ENCODE assay signal across 25 cellular contexts in the genomic region with DNA sequence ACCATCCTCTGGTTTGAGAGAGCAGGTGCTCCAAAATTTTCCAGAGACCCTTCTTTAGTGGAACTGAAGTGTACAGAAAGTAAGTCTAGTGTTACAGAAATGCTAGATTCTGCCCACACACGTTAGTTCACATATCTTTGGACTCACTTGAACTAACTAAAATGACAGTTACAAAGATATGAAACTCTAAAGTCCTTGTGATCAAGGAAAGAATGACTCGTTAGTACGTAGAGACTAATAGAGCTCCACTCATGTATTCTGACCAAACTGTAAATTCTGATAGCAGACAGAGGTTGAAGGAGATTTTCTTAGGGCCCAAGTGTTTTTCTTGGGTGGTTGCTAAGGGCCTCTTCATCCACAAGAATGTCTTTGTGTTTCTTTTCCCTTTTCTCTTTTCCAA.
DNase-seq lines count a peak whose midpoint lies in the region; ATAC-seq, FAIRE-seq and TF ChIP-seq lines count a peak whose summit lies in the region.
"Had no signal": no experiment of that assay in that cellular context is flagged by ENCODE, and none has a peak within 500 bp of the region (broad histone marks: within the 10 kb centered on the region; RNA-seq: fewer than 3 reads in every experiment).

No MANE protein-coding gene starts in this region.

- peak overlapping the region; percentile 52 for H2AFZ ChIP-seq in neuron (ENCODE audit: low read depth, low read length)
- H2AFZ ChIP-seq: GM23338 had no signal

- DNase-seq in activated CD4-positive, CD25-positive, alpha-beta regulatory T cell treated with anti-CD3 and anti-CD28 coated beads, Interleukin-2, amount 50 U/mL, for 72 hours, result no peak
- DNase-seq in EH (ENCODE audit: low read depth) (peak; percentile 19), kidney (no peak)
- DNase-seq in activated T-helper 2 cell treated with anti-CD3 and anti-CD28 coated beads, Interferon-gamma antibody, Interleukin-2, Interleukin-4, amounts not matched to agents 10 μg/mL and 5 μg/mL and 100 μg/mL, durations not matched to agents 14 hours and 24 hours and 36 hours (ENCODE audit: low spot score), result no peak
- DNase-seq in effector memory CD4-positive, alpha-beta T cell, result no peak
- DNase-seq: 8988T; Caco-2; CD4-positive, alpha-beta memory T cell; DND-41; Karpas-422; MV-4-11; NCI-H1694; NCI-H2081; NCI-H2171; NCI-H345; NCI-H524 treated with DMSO at 0.1 percent for 48 hours; NCI-H82 had no signal

- H3K4me3 ChIP-seq in neuron (ENCODE audit: low read length), result no peak overlapping the region
- no peak overlapping the region for H3K4me3 ChIP-seq in kidney (ENCODE audit: low read length in 2 of 2)
- no peak overlapping the region for H3K4me3 ChIP-seq in effector memory CD4-positive, alpha-beta T cell (ENCODE audit: insufficient read depth, low read depth, low read length, poor library complexity, severe bottlenecking)
- H3K4me3 ChIP-seq: BLaER1 treated with 17β-estradiol and CSF1 and Interleukin-3, amounts not matched to agents 10 nM and 100 nM; GM23338 had no signal

- H3K9me3 ChIP-seq in neuron (ENCODE audit: low read length), result no peaks in the 10 kb centered on the region
- H3K9me3 ChIP-seq in kidney (ENCODE audit: control insufficient read depth in 1 of 2, low read length in 2 of 2), result no peaks in the 10 kb centered on the region
- H3K9me3 ChIP-seq in effector memory CD4-positive, alpha-beta T cell (ENCODE audit: control insufficient read depth, low read length), result no peaks in the 10 kb centered on the region
- H3K9me3 ChIP-seq: BLaER1 treated with 17β-estradiol and CSF1 and Interleukin-3, amounts not matched to agents 10 nM and 100 nM; Caco-2 had no signal

- H3K36me3 Mint-ChIP-seq in activated T-helper 2 cell treated with anti-CD3 and anti-CD28 coated beads, Interferon-gamma antibody, Interleukin-2, Interleukin-4, amounts not matched to agents 10 μg/mL and 5 μg/mL and 100 μg/mL, durations not matched to agents 14 hours and 24 hours and 36 hours (ENCODE audit: low read depth), result no peaks in the 10 kb centered on the region

- no peak for TF ChIP-seq CTCF in kidney (IDR thresholded peaks at IDR 0.05; ENCODE audit: borderline replicate concordance, extremely low read depth, insufficient read depth)

- H3K4me1 ChIP-seq in neuron (ENCODE audit: insufficient read depth, low read length) (peaks cover 6% of the 10 kb centered on the region), kidney (ENCODE audit: control insufficient read depth in 1 of 2, insufficient read depth in 1 of 2, low read depth in 1 of 2, low read length in 2 of 2) (no peaks in the 10 kb centered on the region)
- no peaks in the 10 kb centered on the region for H3K4me1 ChIP-seq in effector memory CD4-positive, alpha-beta T cell (ENCODE audit: control insufficient read depth, insufficient read depth, low read length, poor library complexity, severe bottlenecking)
- H3K4me1 ChIP-seq: BLaER1 treated with 17β-estradiol and CSF1 and Interleukin-3, amounts not matched to agents 10 nM and 100 nM; Caco-2 had no signal

- no peaks in the 10 kb centered on the region for H3K27me3 ChIP-seq in neuron (ENCODE audit: insufficient read depth, low read length)
- H3K27me3 ChIP-seq in effector memory CD4-positive, alpha-beta T cell (replicated peaks; ENCODE audit: control insufficient read depth, insufficient read depth, low read length, poor library complexity, severe bottlenecking), result no peaks in the 10 kb centered on the region
- H3K27me3 ChIP-seq: BLaER1 treated with 17β-estradiol and CSF1 and Interleukin-3, amounts not matched to agents 10 nM and 100 nM had no signal

- no peak overlapping the region for H3K27ac ChIP-seq in kidney (ENCODE audit: low read depth in 2 of 2, low read length in 2 of 2)
- no peak overlapping the region for H3K27ac ChIP-seq in effector memory CD4-positive, alpha-beta T cell (ENCODE audit: insufficient read depth, low read length, poor library complexity, severe bottlenecking)
- H3K27ac ChIP-seq: BLaER1 treated with 17β-estradiol and CSF1 and Interleukin-3, amounts not matched to agents 10 nM and 100 nM had no signal

- peak; percentile 62 to 76 for ATAC-seq in activated CD4-positive, CD25-positive, alpha-beta regulatory T cell treated with anti-CD3 and anti-CD28 coated beads, Interleukin-2, amount 50 U/mL, for 24 hours
- no peak for ATAC-seq in GM21515 (IDR thresholded peaks at IDR 0.05; ENCODE audit: unreplicated experiment)
- ATAC-seq: GM23338, HCT116 had no signal

- FAIRE-seq in kidney (lab: Jason Lieb, UNC), result no peak
- FAIRE-seq: GM12891, RCC 7860 had no signal

- H3K27me3 Mint-ChIP-seq in activated T-helper 2 cell treated with anti-CD3 and anti-CD28 coated beads, Interferon-gamma antibody, Interleukin-2, Interleukin-4, amounts not matched to agents 10 μg/mL and 5 μg/mL and 100 μg/mL, durations not matched to agents 14 hours and 24 hours and 36 hours (ENCODE audit: low read depth), result no peaks in the 10 kb centered on the region
- H3K27me3 Mint-ChIP-seq: CD4-positive, alpha-beta memory T cell had no signal

- no peak overlapping the region for H3K9ac ChIP-seq in kidney (ENCODE audit: low read length in 2 of 2)
- H3K9ac ChIP-seq: BLaER1 treated with 17β-estradiol and CSF1 and Interleukin-3, amounts not matched to agents 10 nM and 100 nM had no signal

- peaks cover 29% of the 10 kb centered on the region for H3K4me1 Mint-ChIP-seq in activated T-helper 2 cell treated with anti-CD3 and anti-CD28 coated beads, Interferon-gamma antibody, Interleukin-2, Interleukin-4, amounts not matched to agents 10 μg/mL and 5 μg/mL and 100 μg/mL, durations not matched to agents 14 hours and 24 hours and 36 hours (ENCODE audit: low read depth)

- intact Hi-C loops in activated T-helper 2 cell treated with anti-CD3 and anti-CD28 coated beads, Interferon-gamma antibody, Interleukin-2, Interleukin-4, amounts not matched to agents 10 μg/mL and 5 μg/mL and 100 μg/mL, durations not matched to agents 14 hours and 24 hours and 36 hours (cut with micrococcal nuclease), result loop anchor here (2.0 to 10.0 kb wide), 3 partner anchors 23 to 133 kb away; no protein-coding TSS in a partner anchor
- intact Hi-C loops in kidney (cut with DNase I), result no loop called here

- H3K27ac Mint-ChIP-seq in activated T-helper 2 cell treated with anti-CD3 and anti-CD28 coated beads, Interferon-gamma antibody, Interleukin-2, Interleukin-4, amounts not matched to agents 10 μg/mL and 5 μg/mL and 100 μg/mL, durations not matched to agents 14 hours and 24 hours and 36 hours, result peak overlapping the region; percentile 60
- H3K27ac Mint-ChIP-seq: CD4-positive, alpha-beta memory T cell; GM23338 had no signal

- no peaks in the 10 kb centered on the region for H3K9me3 Mint-ChIP-seq in activated T-helper 2 cell treated with anti-CD3 and anti-CD28 coated beads, Interferon-gamma antibody, Interleukin-2, Interleukin-4, amounts not matched to agents 10 μg/mL and 5 μg/mL and 100 μg/mL, durations not matched to agents 14 hours and 24 hours and 36 hours
- H3K9me3 Mint-ChIP-seq: GM23338 had no signal

- H3K36me3 ChIP-seq in neuron (ENCODE audit: insufficient read depth, low read length), result no peaks in the 10 kb centered on the region
- H3K36me3 ChIP-seq in kidney (ENCODE audit: control insufficient read depth in 1 of 2, insufficient read depth in 2 of 2, low read length in 2 of 2), result no peaks in the 10 kb centered on the region
- H3K36me3 ChIP-seq in effector memory CD4-positive, alpha-beta T cell (ENCODE audit: control insufficient read depth, insufficient read depth, low read length), result no peaks in the 10 kb centered on the region
- H3K36me3 ChIP-seq: BLaER1 treated with 17β-estradiol and CSF1 and Interleukin-3, amounts not matched to agents 10 nM and 100 nM had no signal

- no peak overlapping the region for H3K4me3 Mint-ChIP-seq in activated T-helper 2 cell treated with anti-CD3 and anti-CD28 coated beads, Interferon-gamma antibody, Interleukin-2, Interleukin-4, amounts not matched to agents 10 μg/mL and 5 μg/mL and 100 μg/mL, durations not matched to agents 14 hours and 24 hours and 36 hours (ENCODE audit: low read depth)
- H3K4me3 Mint-ChIP-seq: CD4-positive, alpha-beta memory T cell; GM23338 had no signal
